In genomic region chr1:155309423-155310021, GRCh38 we compare ENCODE assay signal across 8 cellular contexts. TPM values are rescaled to one million over a fixed set of nuclear protein-coding genes. Genes with fewer than 3 reads are reported as not detected.
DNase-seq lines count a peak whose midpoint lies in the region; ATAC-seq, FAIRE-seq and TF ChIP-seq lines count a peak whose summit lies in the region.

No MANE protein-coding gene starts in this region.

- peaks cover 46% of the 10 kb centered on the region for H3K36me3 ChIP-seq in HAP-1 (replicated peaks)
- H3K36me3 ChIP-seq in iPS DF 6.9 (ENCODE audit: control insufficient read depth, insufficient read depth, low read length): peaks cover 14% of the 10 kb centered on the region
- H3K36me3 ChIP-seq in small intestine (ENCODE audit: control insufficient read depth in 2 of 2, insufficient read depth in 2 of 2, low read length in 2 of 2): peaks cover 0 to 5% of the 10 kb centered on the region in 2 donors

- CTCF ChIA-PET in AG04449 (lab: Yijun Ruan, JAX): interaction anchor here (1.3 to 5.5 kb wide), 4 partner anchors 14 to 137 kb away, joined by 3 to 37 read pairs (median 4); partner anchors contain the start of gene KRTCAP2

- no peak for ATAC-seq in activated naive CD4-positive, alpha-beta T cell treated with anti-CD3 and anti-CD28 coated beads, Interleukin-2, amount 50 U/mL, for 72 hours
- ATAC-seq in GM18907 (IDR thresholded peaks at IDR 0.05; ENCODE audit: unreplicated experiment) (no peak), GM19023 (IDR thresholded peaks at IDR 0.05; ENCODE audit: unreplicated experiment) (no peak)

- no peak for TF ChIP-seq CTCF in AG04449 (IDR thresholded peaks at IDR 0.05; ENCODE audit: insufficient read depth, low read length, missing control alignments)

- DNase-seq in AG04449 (ENCODE audit: low read depth, low spot score) (no peak), HAP-1 (ENCODE audit: low spot score in 2 of 2) (peak; percentile 37 to 54), iPS DF 6.9 (ENCODE audit: low read depth, low spot score) (no peak), small intestine (peak; percentile 61)
- no peak for DNase-seq in activated naive CD4-positive, alpha-beta T cell treated with anti-CD3 and anti-CD28 coated beads, Interleukin-2, amount 50 U/mL, for 72 hours (ENCODE audit: low spot score in 2 of 2)
- no peak for DNase-seq in stimulated activated CD4-positive, alpha-beta T cell treated with anti-CD3 and anti-CD28 coated beads, Interleukin-4, amount 100 ng/mL, for 4 hours

- no peaks in the 10 kb centered on the region for H3K9me3 Mint-ChIP-seq in activated naive CD4-positive, alpha-beta T cell treated with anti-CD3 and anti-CD28 coated beads, Interleukin-2, amount 50 U/mL, for 72 hours

- no peaks in the 10 kb centered on the region for H3K27me3 ChIP-seq in HAP-1 (ENCODE audit: low read depth)
- no peaks in the 10 kb centered on the region for H3K27me3 ChIP-seq in iPS DF 6.9 (ENCODE audit: control insufficient read depth, insufficient read depth, low read length)
- H3K27me3 ChIP-seq in small intestine (ENCODE audit: control insufficient read depth in 2 of 2, insufficient read depth in 2 of 2, low read length in 2 of 2): no peaks in the 10 kb centered on the region

- peak overlapping the region; percentile 84 for H3K4me3 ChIP-seq in AG04449 (ENCODE audit: low read depth, low read length)
- peak overlapping the region; percentile 89 for H3K4me3 ChIP-seq in HAP-1
- peak overlapping the region; percentile 76 for H3K4me3 ChIP-seq in iPS DF 6.9 (ENCODE audit: low read length)
- H3K4me3 ChIP-seq in small intestine (ENCODE audit: low read depth in 1 of 2, low read length in 2 of 2): peak overlapping the region; percentile 68 to 75

- WGBS in iPS DF 6.9 (ENCODE audit: insufficient coverage, insufficient read length): no CpG with 5 or more reads among the region's 11 CpGs
- WGBS in small intestine, 3 donors: 1 to 12% (median 3%) methylated on average over 11 of the region's 11 CpGs

- peak overlapping the region; percentile 99 for H3K27ac Mint-ChIP-seq in activated naive CD4-positive, alpha-beta T cell treated with anti-CD3 and anti-CD28 coated beads, Interleukin-2, amount 50 U/mL, for 72 hours

- POLR2A ChIA-PET in AG04449 (lab: Yijun Ruan, JAX): no interaction called here

- in situ Hi-C loops in HAP-1 (cut with MboI; ENCODE audit: low sequenced_read_pairs): loop anchor here (5.0 kb wide), 1 partner anchor 37 kb away; the partner anchor contains the start of gene CLK2

- H3K4me1 ChIP-seq in HAP-1: 0 out of 2 replicates have a peak, but pooled peaks cover 7% of the 10 kb centered on the region
- H3K4me1 ChIP-seq in iPS DF 6.9 (ENCODE audit: control insufficient read depth, insufficient read depth, low read length): peaks cover 1% of the 10 kb centered on the region; the same call in 1 of the 2 replicates
- no peaks in the 10 kb centered on the region for H3K4me1 ChIP-seq in small intestine (ENCODE audit: control insufficient read depth in 2 of 2, insufficient read depth in 1 of 2, low read depth in 1 of 2, low read length in 1 of 2)

- no peak for FAIRE-seq in small intestine (lab: Jason Lieb, UNC)

- H3K27ac ChIP-seq in iPS DF 6.9 (ENCODE audit: low read length): no peak overlapping the region
- H3K27ac ChIP-seq in small intestine (ENCODE audit: low read depth in 1 of 2, low read length in 1 of 2): peak overlapping the region; percentile 77 to 95

- H3K9me3 ChIP-seq in HAP-1: no peaks in the 10 kb centered on the region
- H3K9me3 ChIP-seq in iPS DF 6.9 (ENCODE audit: control insufficient read depth, insufficient read depth, low read length): no peaks in the 10 kb centered on the region
- no peaks in the 10 kb centered on the region for H3K9me3 ChIP-seq in small intestine (ENCODE audit: control insufficient read depth, low read depth)

- H3K36me3 Mint-ChIP-seq in activated naive CD4-positive, alpha-beta T cell treated with anti-CD3 and anti-CD28 coated beads, Interleukin-2, amount 50 U/mL, for 72 hours: peaks cover 19 to 41% of the 10 kb centered on the region in 2 donors

RNA-seq across cellular contexts. Expression of gene FDPS, which starts 0.9 kb away (rescaled TPM):
- 100 to 1,000 TPM; 349 to 372 TPM for total RNA-seq in activated naive CD4-positive, alpha-beta T cell treated with anti-CD3 and anti-CD28 coated beads, Interleukin-2, amount 50 U/mL, for 72 hours
- polyA plus RNA-seq in small intestine: 100 to 1,000 TPM; 194 to 343 (median 196) TPM

RNA-seq across cellular contexts. Expression of gene PKLR, which starts 8.3 kb away (rescaled TPM):
- under 1 TPM in 1 of 2 donors, not detected in 1; 0.14 TPM for total RNA-seq in activated naive CD4-positive, alpha-beta T cell treated with anti-CD3 and anti-CD28 coated beads, Interleukin-2, amount 50 U/mL, for 72 hours
- polyA plus RNA-seq in small intestine: 1 to 10 TPM; 3.8 to 9.2 (median 5.7) TPM

RNA-seq across cellular contexts. Expression of gene RUSC1, which starts 11.2 kb away (rescaled TPM):
- total RNA-seq in activated naive CD4-positive, alpha-beta T cell treated with anti-CD3 and anti-CD28 coated beads, Interleukin-2, amount 50 U/mL, for 72 hours: 10 to 100 TPM; 23.1 to 28.7 TPM
- 10 to 100 TPM; 32.7 to 60.8 (median 48.1) TPM for polyA plus RNA-seq in small intestine

RNA-seq across cellular contexts. Expression of gene HCN3, which starts 32.3 kb away (rescaled TPM):
- 1 to 10 TPM; 3.9 to 4.8 TPM for total RNA-seq in activated naive CD4-positive, alpha-beta T cell treated with anti-CD3 and anti-CD28 coated beads, Interleukin-2, amount 50 U/mL, for 72 hours
- polyA plus RNA-seq in small intestine: 10 to 100 TPM in 1 of 3 donors, 1 to 10 TPM in 2; 4.0 to 11.9 (median 4.3) TPM

RNA-seq across cellular contexts. Expression of gene CLK2, which starts 36.2 kb away (rescaled TPM):
- 100 to 1,000 TPM in 1 of 2 donors, 10 to 100 TPM in 1; 90.7 to 106 TPM for total RNA-seq in activated naive CD4-positive, alpha-beta T cell treated with anti-CD3 and anti-CD28 coated beads, Interleukin-2, amount 50 U/mL, for 72 hours
- 10 to 100 TPM; 27.0 to 41.6 (median 33.8) TPM for polyA plus RNA-seq in small intestine

Comparison
In these comparisons a context has a peak if more than half of its experiments do, and no peak if none do; other contexts are left out.
1. DNase-seq: peak in HAP-1 (2 of 2) and small intestine (single experiment); none in AG04449 (single experiment), activated naive CD4-positive, alpha-beta T cell treated with anti-CD3 and anti-CD28 coated beads, Interleukin-2, amount 50 U/mL, for 72 hours (0 of 2), iPS DF 6.9 (single experiment) and stimulated activated CD4-positive, alpha-beta T cell treated with anti-CD3 and anti-CD28 coated beads, Interleukin-4, amount 100 ng/mL, for 4 hours (0 of 2).
2. Peak in every context shown above with its lines, with median percentiles within 50 percentile points of each other: H3K4me3 ChIP-seq.